In genomic region chr20:37868998-37869861, GRCh38 we compare ENCODE assay signal across 15 cellular contexts. TPM values are rescaled to one million over a fixed set of nuclear protein-coding genes. Genes with fewer than 3 reads are reported as not detected.
DNase-seq lines count a peak whose midpoint lies in the region; ATAC-seq and TF ChIP-seq lines count a peak whose summit lies in the region.
"Had no signal": no experiment of that assay in that cellular context is flagged by ENCODE, and none has a peak within 500 bp of the region (broad histone marks: within the 10 kb centered on the region; RNA-seq: fewer than 3 reads in every experiment).

No MANE protein-coding gene starts in this region.

- no peaks in the 10 kb centered on the region for H3K9me3 Mint-ChIP-seq in activated T-cell treated with anti-CD3 and anti-CD28 coated beads, Interleukin-2, amount 50 U/mL, for 24 hours
- no peaks in the 10 kb centered on the region for H3K9me3 Mint-ChIP-seq in stimulated activated naive B cell treated with anti-CD40 and anti-IgM and Interleukin-4, amounts not matched to agents 10 μg/mL and 1 μg/mL and 100 μg/mL, for 72 hours
- H3K9me3 Mint-ChIP-seq in activated T-helper 17 cell treated with anti-CD3 and anti-CD28 coated beads, Interleukin-2, amount 50 U/mL, for 72 hours: no peaks in the 10 kb centered on the region
- H3K9me3 Mint-ChIP-seq: activated CD8-positive, alpha-beta T cell treated with anti-CD3 and anti-CD28 coated beads for 36 hours; central memory CD8-positive, alpha-beta T cell had no signal

- no peaks in the 10 kb centered on the region for H3K27me3 Mint-ChIP-seq in activated T-cell treated with anti-CD3 and anti-CD28 coated beads, Interleukin-2, amount 50 U/mL, for 24 hours
- H3K27me3 Mint-ChIP-seq in stimulated activated naive B cell treated with anti-CD40 and anti-IgM and Interleukin-4, amounts not matched to agents 10 μg/mL and 1 μg/mL and 100 μg/mL, for 72 hours: no peaks in the 10 kb centered on the region
- no peaks in the 10 kb centered on the region for H3K27me3 Mint-ChIP-seq in activated T-helper 17 cell treated with anti-CD3 and anti-CD28 coated beads, Interleukin-2, amount 50 U/mL, for 72 hours
- H3K27me3 Mint-ChIP-seq: activated CD8-positive, alpha-beta T cell treated with anti-CD3 and anti-CD28 coated beads for 36 hours; central memory CD8-positive, alpha-beta T cell had no signal

- no peaks in the 10 kb centered on the region for H3K4me1 ChIP-seq in uterus

- TF ChIP-seq POLR2A in uterus (IDR thresholded peaks at IDR 0.05): no peak

- H3K27ac ChIP-seq in uterus: no peak overlapping the region
- H3K27ac ChIP-seq: KMS-11, PC-9 had no signal

- H3K4me1 Mint-ChIP-seq in activated T-cell treated with anti-CD3 and anti-CD28 coated beads, Interleukin-2, amount 50 U/mL, for 24 hours (ENCODE audit: low read depth): no peaks in the 10 kb centered on the region
- peaks cover 3 to 10% of the 10 kb centered on the region in 2 donors for H3K4me1 Mint-ChIP-seq in stimulated activated naive B cell treated with anti-CD40 and anti-IgM and Interleukin-4, amounts not matched to agents 10 μg/mL and 1 μg/mL and 100 μg/mL, for 72 hours
- H3K4me1 Mint-ChIP-seq in activated T-helper 17 cell treated with anti-CD3 and anti-CD28 coated beads, Interleukin-2, amount 50 U/mL, for 72 hours: no peaks in the 10 kb centered on the region
- H3K4me1 Mint-ChIP-seq: central memory CD8-positive, alpha-beta T cell had no signal

- H3K4me3 ChIP-seq in uterus: no peak overlapping the region
- H3K4me3 ChIP-seq: PC-9 had no signal

- intact Hi-C loops in uterus (cut with DNase I; ENCODE audit: low total_unique reads): no loop called here

- H3K9me3 ChIP-seq in uterus: no peaks in the 10 kb centered on the region

- H3K36me3 ChIP-seq in uterus: no peaks in the 10 kb centered on the region

- no peak overlapping the region for H3K4me3 Mint-ChIP-seq in activated T-cell treated with anti-CD3 and anti-CD28 coated beads, Interleukin-2, amount 50 U/mL, for 24 hours
- H3K4me3 Mint-ChIP-seq in stimulated activated naive B cell treated with anti-CD40 and anti-IgM and Interleukin-4, amounts not matched to agents 10 μg/mL and 1 μg/mL and 100 μg/mL, for 72 hours: no peak overlapping the region
- H3K4me3 Mint-ChIP-seq in activated T-helper 17 cell treated with anti-CD3 and anti-CD28 coated beads, Interleukin-2, amount 50 U/mL, for 72 hours: no peak overlapping the region
- H3K4me3 Mint-ChIP-seq: activated CD8-positive, alpha-beta T cell treated with anti-CD3 and anti-CD28 coated beads for 36 hours; central memory CD8-positive, alpha-beta T cell had no signal

- peaks cover 76% of the 10 kb centered on the region for H3K36me3 Mint-ChIP-seq in activated T-cell treated with anti-CD3 and anti-CD28 coated beads, Interleukin-2, amount 50 U/mL, for 24 hours (ENCODE audit: low read depth)
- peaks cover 36 to 56% of the 10 kb centered on the region in 2 donors for H3K36me3 Mint-ChIP-seq in stimulated activated naive B cell treated with anti-CD40 and anti-IgM and Interleukin-4, amounts not matched to agents 10 μg/mL and 1 μg/mL and 100 μg/mL, for 72 hours
- peaks cover 41% of the 10 kb centered on the region for H3K36me3 Mint-ChIP-seq in activated T-helper 17 cell treated with anti-CD3 and anti-CD28 coated beads, Interleukin-2, amount 50 U/mL, for 72 hours (ENCODE audit: low read depth)

- H3K27ac Mint-ChIP-seq in activated T-cell treated with anti-CD3 and anti-CD28 coated beads, Interleukin-2, amount 50 U/mL, for 24 hours: peak overlapping the region; percentile 13
- H3K27ac Mint-ChIP-seq in stimulated activated naive B cell treated with anti-CD40 and anti-IgM and Interleukin-4, amounts not matched to agents 10 μg/mL and 1 μg/mL and 100 μg/mL, for 72 hours: peak overlapping the region; percentile 63
- H3K27ac Mint-ChIP-seq in activated T-helper 17 cell treated with anti-CD3 and anti-CD28 coated beads, Interleukin-2, amount 50 U/mL, for 72 hours: no peak overlapping the region
- H3K27ac Mint-ChIP-seq: activated CD8-positive, alpha-beta T cell treated with anti-CD3 and anti-CD28 coated beads for 36 hours had no signal

- ATAC-seq in stimulated activated naive B cell treated with anti-CD40 and anti-IgM and Interleukin-4, amounts not matched to agents 10 μg/mL and 1 μg/mL and 100 μg/mL, for 72 hours (replicated peaks): no peak
- ATAC-seq in activated T-helper 17 cell treated with anti-CD3 and anti-CD28 coated beads, Interleukin-2, amount 50 U/mL, for 72 hours (replicated peaks): no peak
- no peak for ATAC-seq in GM21576 (IDR thresholded peaks at IDR 0.05; ENCODE audit: unreplicated experiment)
- ATAC-seq: activated CD8-positive, alpha-beta T cell treated with anti-CD3 and anti-CD28 coated beads for 36 hours had no signal

- TF ChIP-seq CTCF in uterus (IDR thresholded peaks at IDR 0.05): no peak

- no peaks in the 10 kb centered on the region for H3K27me3 ChIP-seq in uterus

- DNase-seq in activated T-cell treated with anti-CD3 and anti-CD28 coated beads, Interleukin-2, amount 50 U/mL, for 24 hours: no peak
- no peak for DNase-seq in activated T-cell treated with anti-CD3 and anti-CD28 coated beads, Interleukin-2, amount 50 U/mL, for 48 hours
- DNase-seq in NCI-H82 treated with DMSO at 0.1 percent for 48 hours (lab: John Stamatoyannopoulos, UW; ENCODE audit: unreplicated experiment) (peak; percentile 31), iPS-NIHi7 (ENCODE audit: extremely low spot score) (peak; percentile 45), uterus (no peak)
- no peak for DNase-seq in stimulated activated naive B cell treated with anti-CD40 and anti-IgM and Interleukin-4, amounts not matched to agents 10 μg/mL and 1 μg/mL and 100 μg/mL, for 72 hours
- DNase-seq: activated CD8-positive, alpha-beta T cell treated with anti-CD3 and anti-CD28 coated beads for 36 hours; amygdala; NCI-H1417 treated with DMSO at 0.1 percent for 48 hours; NCI-H446 treated with DMSO at 0.1 percent for 48 hours had no signal

RNA-seq across cellular contexts. Expression of gene VSTM2L, which starts 33.7 kb away (rescaled TPM):
- total RNA-seq in activated T-helper 17 cell treated with anti-CD3 and anti-CD28 coated beads, Interleukin-2, amount 50 U/mL, for 72 hours: not detected
- total RNA-seq in uterus: 1 to 10 TPM in 1 of 4 donors, under 1 TPM in 3; 0.29 to 5.7 (median 0.73) TPM
- total RNA-seq: activated CD8-positive, alpha-beta T cell treated with anti-CD3 and anti-CD28 coated beads for 36 hours had no signal

Comparison
In these comparisons a context has a peak if more than half of its experiments do, and no peak if none do; other contexts are left out.
1. DNase-seq: peak in NCI-H82 treated with DMSO at 0.1 percent for 48 hours (single experiment) and iPS-NIHi7 (single experiment); none in activated T-cell treated with anti-CD3 and anti-CD28 coated beads, Interleukin-2, amount 50 U/mL, for 24 hours (single experiment), activated T-cell treated with anti-CD3 and anti-CD28 coated beads, Interleukin-2, amount 50 U/mL, for 48 hours (0 of 2), stimulated activated naive B cell treated with anti-CD40 and anti-IgM and Interleukin-4, amounts not matched to agents 10 μg/mL and 1 μg/mL and 100 μg/mL, for 72 hours (single experiment) and uterus (0 of 2).